In the genomic region with DNA sequence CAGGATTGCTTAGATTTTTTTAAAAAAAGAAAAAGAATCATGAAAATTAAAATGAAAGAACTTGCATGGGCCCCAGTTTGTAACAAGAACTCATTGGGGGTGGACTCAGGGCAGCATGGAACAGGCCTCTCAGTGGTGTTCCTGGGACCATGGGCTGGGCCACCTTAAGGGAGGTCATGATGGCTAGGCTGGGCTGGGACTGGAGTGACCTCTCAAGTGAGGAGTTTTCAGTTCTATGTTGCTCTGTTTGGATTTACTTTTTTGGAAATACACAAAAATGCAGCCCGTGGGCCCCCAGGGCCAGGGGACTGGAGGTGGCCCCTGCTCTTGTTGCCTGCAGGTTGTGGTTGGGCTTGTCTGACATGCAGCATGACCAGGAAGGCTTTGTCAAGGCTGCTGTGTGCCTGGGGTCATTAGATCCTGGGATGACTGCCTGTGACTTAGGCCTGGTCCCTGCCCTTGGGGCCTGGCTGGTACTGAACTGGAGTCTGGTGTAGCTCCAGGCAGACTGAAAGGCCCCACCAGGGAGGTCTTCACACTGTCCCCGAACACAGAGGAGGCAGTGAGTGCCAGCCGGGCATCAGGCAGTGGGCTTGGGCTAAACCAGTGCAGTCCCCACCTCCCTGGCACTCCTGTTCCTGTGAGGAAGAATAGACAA, we compare ENCODE assay signal across 20 cellular contexts.
A peak's percentile ranks its signal among the peaks of the same experiment; 100 is the strongest.
DNase-seq lines count a peak whose midpoint lies in the region; ATAC-seq and TF ChIP-seq lines count a peak whose summit lies in the region.
"Had no signal": no experiment of that assay in that cellular context is flagged by ENCODE, and none has a peak within 500 bp of the region (broad histone marks: within the 10 kb centered on the region; RNA-seq: fewer than 3 reads in every experiment).

No MANE protein-coding gene starts in this region.

- no peaks in the 10 kb centered on the region for H3K9me2 ChIP-seq in PC-3 (replicated peaks; ENCODE audit: low read length)

- H3K27me3 ChIP-seq in upper lobe of right lung (no peaks in the 10 kb centered on the region), PC-3 (ENCODE audit: low read length) (no peaks in the 10 kb centered on the region)

- no peak for DNase-seq in HFFc6
- no peak for DNase-seq in WTC11 (ENCODE audit: low spot score)
- DNase-seq in natural killer cell treated with Interleukin-12 subunit alpha and Interleukin-12 subunit beta and Interleukin-15 and Interleukin-18, amount 100 ng/mL, for 72 hours (ENCODE audit: low spot score) = peak; percentile 53
- peak; percentile 30 for DNase-seq in upper lobe of right lung
- DNase-seq in PC-3 = no peak
- no peak for DNase-seq in T-cell
- DNase-seq: CD4-positive, CD25-positive, alpha-beta regulatory T cell; DMS79; KG1; NCI-H1092; NCI-H1436 treated with DMSO at 0.1 percent for 48 hours; NCI-H1930; NCI-H2227 treated with DMSO at 0.1 percent for 48 hours; NCI-H510A; NCI-H748 treated with DMSO at 0.1 percent for 48 hours; NK-92 treated with Interleukin-12 subunit alpha and Interleukin-12 subunit beta, amount 100 ng/mL, for 24 hours; SHP77 treated with DMSO at 0.1 percent for 48 hours had no signal

- no peaks in the 10 kb centered on the region for H3K36me3 ChIP-seq in upper lobe of right lung
- no peaks in the 10 kb centered on the region for H3K36me3 ChIP-seq in PC-3 (ENCODE audit: low read depth, low read length)

- H3K27ac Mint-ChIP-seq in HFFc6 (peak overlapping the region; percentile 67), WTC11 (peak overlapping the region; percentile 78), T-cell (no peak overlapping the region)
- H3K27ac Mint-ChIP-seq in natural killer cell treated with Interleukin-12 subunit alpha and Interleukin-12 subunit beta and Interleukin-15 and Interleukin-18, amount 100 ng/mL, for 72 hours = no peak overlapping the region
- H3K27ac Mint-ChIP-seq: CD4-positive, CD25-positive, alpha-beta regulatory T cell had no signal

- H3K27ac ChIP-seq in upper lobe of right lung (no peak overlapping the region), PC-3 (ENCODE audit: low read length) (no peak overlapping the region)
- H3K27ac ChIP-seq: SK-N-MC had no signal

- no peaks in the 10 kb centered on the region for H4K20me1 ChIP-seq in PC-3 (ENCODE audit: low read length)

- H3K36me3 Mint-ChIP-seq in HFFc6 (ENCODE audit: low read depth) = peaks cover 33% of the 10 kb centered on the region
- H3K36me3 Mint-ChIP-seq in WTC11 = peaks cover 15% of the 10 kb centered on the region
- no peaks in the 10 kb centered on the region for H3K36me3 Mint-ChIP-seq in natural killer cell treated with Interleukin-12 subunit alpha and Interleukin-12 subunit beta and Interleukin-15 and Interleukin-18, amount 100 ng/mL, for 72 hours
- no peaks in the 10 kb centered on the region for H3K36me3 Mint-ChIP-seq in T-cell
- H3K36me3 Mint-ChIP-seq: CD4-positive, CD25-positive, alpha-beta regulatory T cell had no signal

- no peak overlapping the region for H3K4me2 ChIP-seq in PC-3 (ENCODE audit: low read length)

- H3K79me2 ChIP-seq in PC-3 (ENCODE audit: low read length) = no peaks in the 10 kb centered on the region

- H3K9ac ChIP-seq in PC-3 (ENCODE audit: low read length) = no peak overlapping the region

- CTCF ChIA-PET in WTC11 (lab: Charles Lee) = interaction anchor here (1.3 kb wide), 1 partner anchor 34 kb away, joined by 3 read pairs; no protein-coding TSS in a partner anchor
- CTCF ChIA-PET in PC-3 (lab: Charles Lee) = no interaction called here
- CTCF ChIA-PET in T-cell (lab: Charles Lee) = no interaction called here

- H3K4me1 ChIP-seq in upper lobe of right lung = no peaks in the 10 kb centered on the region
- H3K4me1 ChIP-seq in PC-3 (ENCODE audit: insufficient read depth, low read length) = no peaks in the 10 kb centered on the region

- H3K4me3 ChIP-seq in upper lobe of right lung (no peak overlapping the region), PC-3 (ENCODE audit: low read length) (no peak overlapping the region)
- H3K4me3 ChIP-seq: HAP-1, SK-N-MC had no signal

- H3K9me3 Mint-ChIP-seq in HFFc6 (peaks cover 5% of the 10 kb centered on the region; the same call in 1 of the 2 replicates), WTC11 (peaks cover 5% of the 10 kb centered on the region; the same call in 1 of the 2 replicates), T-cell (peaks cover 4 to 16% (median 12%) of the 10 kb centered on the region in 3 donors)
- no peaks in the 10 kb centered on the region for H3K9me3 Mint-ChIP-seq in natural killer cell treated with Interleukin-12 subunit alpha and Interleukin-12 subunit beta and Interleukin-15 and Interleukin-18, amount 100 ng/mL, for 72 hours

- POLR2A ChIA-PET in WTC11 (lab: Charles Lee) = no interaction called here
- POLR2A ChIA-PET in PC-3 (lab: Charles Lee; ENCODE audit: unreplicated experiment) = no interaction called here
- POLR2A ChIA-PET in T-cell (lab: Charles Lee) = no interaction called here

- no peak for TF ChIP-seq CTCF in HFFc6 (IDR thresholded peaks at IDR 0.05)
- no peak for TF ChIP-seq CTCF in WTC11 (IDR thresholded peaks at IDR 0.05)
- TF ChIP-seq CTCF in upper lobe of right lung (IDR thresholded peaks at IDR 0.05) = no peak
- TF ChIP-seq CTCF in PC-3 (conservative IDR thresholded peaks at IDR 0.05; ENCODE audit: low read depth, low read length) = no peak

- H3K4me3 Mint-ChIP-seq in HFFc6 (no peak overlapping the region), WTC11 (no peak overlapping the region), T-cell (no peak overlapping the region)
- H3K4me3 Mint-ChIP-seq in natural killer cell treated with Interleukin-12 subunit alpha and Interleukin-12 subunit beta and Interleukin-15 and Interleukin-18, amount 100 ng/mL, for 72 hours = no peak overlapping the region

- intact Hi-C loops in upper lobe of right lung (cut with DNase I) = no loop called here
- intact Hi-C loops in PC-3 (cut with micrococcal nuclease) = no loop called here

- BruUV-seq in PC-3 (replicated peaks; lab: Mats Ljungman, UMichigan) = no TSS peak

- H2AFZ ChIP-seq in PC-3 (ENCODE audit: low read length) = no peak overlapping the region

- H3K27me3 Mint-ChIP-seq in HFFc6 (ENCODE audit: insufficient read depth) (peaks cover 15% of the 10 kb centered on the region), WTC11 (ENCODE audit: low read depth) (no peaks in the 10 kb centered on the region), T-cell (no peaks in the 10 kb centered on the region)
- H3K27me3 Mint-ChIP-seq in natural killer cell treated with Interleukin-12 subunit alpha and Interleukin-12 subunit beta and Interleukin-15 and Interleukin-18, amount 100 ng/mL, for 72 hours = peaks cover 0 to 2% of the 10 kb centered on the region in 2 donors
- H3K27me3 Mint-ChIP-seq: CD4-positive, CD25-positive, alpha-beta regulatory T cell had no signal

- H3K9me3 ChIP-seq in upper lobe of right lung (no peaks in the 10 kb centered on the region), PC-3 (ENCODE audit: low read length) (no peaks in the 10 kb centered on the region)
- H3K9me3 ChIP-seq: HAP-1 had no signal

- H3F3A ChIP-seq in PC-3 (ENCODE audit: low read length, unreplicated experiment) = no peaks in the 10 kb centered on the region

- ATAC-seq in WTC11 (no peak), upper lobe of right lung (no peak), PC-3 (no peak), T-cell (replicated peaks in 1 of 4) (no peak), HG03442 (IDR thresholded peaks at IDR 0.05; ENCODE audit: unreplicated experiment) (no peak)
- no peak for ATAC-seq in natural killer cell treated with Interleukin-12 subunit alpha and Interleukin-12 subunit beta and Interleukin-15 and Interleukin-18, amount 100 ng/mL, for 72 hours

- peaks cover 45% of the 10 kb centered on the region for H3K4me1 Mint-ChIP-seq in HFFc6 (ENCODE audit: low read depth)
- H3K4me1 Mint-ChIP-seq in WTC11 = peaks cover 29% of the 10 kb centered on the region
- no peaks in the 10 kb centered on the region for H3K4me1 Mint-ChIP-seq in natural killer cell treated with Interleukin-12 subunit alpha and Interleukin-12 subunit beta and Interleukin-15 and Interleukin-18, amount 100 ng/mL, for 72 hours (ENCODE audit: low read depth in 2 of 2)
- H3K4me1 Mint-ChIP-seq in T-cell = no peaks in the 10 kb centered on the region
- H3K4me1 Mint-ChIP-seq: CD4-positive, CD25-positive, alpha-beta regulatory T cell had no signal

TF ChIP-seq in WTC11, 78 proteins besides CTCF, POLR2A, EP300 and RAD21 (continues in another document):
- TF ChIP-seq ZNF532 (CRISPR knock-in tag; IDR thresholded peaks at IDR 0.05; ENCODE audit: borderline replicate concordance) = no peak
- no peak for TF ChIP-seq RORB (CRISPR knock-in tag; IDR thresholded peaks at IDR 0.05)
- TF ChIP-seq ZNF416 (CRISPR knock-in tag; IDR thresholded peaks at IDR 0.05) = no peak
- TF ChIP-seq, protein P1, sequence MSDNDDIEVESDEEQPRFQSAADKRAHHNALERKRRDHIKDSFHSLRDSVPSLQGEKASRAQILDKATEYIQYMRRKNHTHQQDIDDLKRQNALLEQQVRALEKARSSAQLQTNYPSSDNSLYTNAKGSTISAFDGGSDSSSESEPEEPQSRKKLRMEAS (CRISPR knock-in tag; IDR thresholded peaks at IDR 0.05) = no peak

Comparison
In these comparisons a context has a peak if more than half of its experiments do, and no peak if none do; other contexts are left out.
1. DNase-seq: peak in natural killer cell treated with Interleukin-12 subunit alpha and Interleukin-12 subunit beta and Interleukin-15 and Interleukin-18, amount 100 ng/mL, for 72 hours (single experiment) and upper lobe of right lung (single experiment); none in HFFc6 (single experiment), WTC11 (single experiment), PC-3 (single experiment) and T-cell (0 of 34).
2. H3K27ac Mint-ChIP-seq: peak in HFFc6 (single experiment) and WTC11 (single experiment); none in natural killer cell treated with Interleukin-12 subunit alpha and Interleukin-12 subunit beta and Interleukin-15 and Interleukin-18, amount 100 ng/mL, for 72 hours (0 of 2) and T-cell (0 of 2).